ENCODE assay signal across 10 cellular contexts in the genomic region with DNA sequence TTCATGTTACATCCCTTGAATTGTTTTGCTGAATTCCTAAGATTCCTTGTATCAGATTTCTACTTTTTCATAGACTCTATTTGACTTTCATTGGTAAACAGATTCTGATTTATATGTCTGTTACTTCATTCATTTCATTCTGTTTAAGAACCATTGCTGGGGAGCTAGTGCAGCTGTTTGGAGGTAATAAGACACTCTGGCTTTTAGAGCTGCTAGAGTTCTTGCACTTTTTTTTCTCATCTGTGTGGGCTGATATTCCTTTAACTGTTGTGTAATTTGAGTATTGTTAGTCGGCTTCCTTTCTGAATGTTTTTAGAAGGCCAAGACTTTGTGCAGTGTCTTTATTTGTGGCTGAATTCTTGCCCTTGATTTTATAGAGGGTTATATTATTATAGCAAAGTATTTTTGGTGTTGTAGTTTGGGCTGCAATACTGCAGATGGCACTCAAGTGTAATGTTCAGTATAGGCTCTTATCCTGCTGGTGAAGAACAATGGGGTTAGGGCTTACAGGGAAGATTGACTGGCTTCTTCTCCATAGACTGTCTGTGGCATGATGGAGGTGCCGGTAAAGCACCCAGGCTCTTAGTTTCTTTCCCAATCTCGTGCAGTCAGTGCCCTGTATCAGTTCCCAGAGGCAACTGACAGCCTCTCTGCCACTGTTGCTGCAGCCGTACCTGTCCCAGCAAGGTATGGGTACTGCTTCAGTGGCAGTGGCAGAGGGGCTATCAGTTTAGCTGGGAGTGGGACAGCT.
DNase-seq lines count a peak whose midpoint lies in the region; ATAC-seq and TF ChIP-seq lines count a peak whose summit lies in the region.
"Had no signal": no experiment of that assay in that cellular context is flagged by ENCODE, and none has a peak within 500 bp of the region (broad histone marks: within the 10 kb centered on the region; RNA-seq: fewer than 3 reads in every experiment).

No MANE protein-coding gene starts in this region.

- H3K9me3 ChIP-seq in iPS DF 6.9 (ENCODE audit: control insufficient read depth, insufficient read depth, low read length), result no peaks in the 10 kb centered on the region
- peaks cover 4% of the 10 kb centered on the region for H3K9me3 ChIP-seq in right cardiac atrium (ENCODE audit: control insufficient read depth, low read length)
- H3K9me3 ChIP-seq: right lobe of liver had no signal

- H3K27me3 Mint-ChIP-seq in CD14-positive monocyte (ENCODE audit: low read depth in 3 of 3), result peaks cover 0 to 4% (median 2%) of the 10 kb centered on the region in 3 donors

- POLR2A ChIA-PET in RWPE1 (lab: Yijun Ruan, JAX; ENCODE audit: low non-redundant PET), result no interaction called here

- no peak overlapping the region for H3K4me3 Mint-ChIP-seq in CD14-positive monocyte

- H3K36me3 Mint-ChIP-seq in CD14-positive monocyte, result no peaks in the 10 kb centered on the region

- peaks cover 1 to 17% (median 2%) of the 10 kb centered on the region in 7 donors for H3K9me3 Mint-ChIP-seq in CD14-positive monocyte

- H3K4me3 ChIP-seq in iPS DF 6.9 (ENCODE audit: low read length) (no peak overlapping the region), right cardiac atrium (ENCODE audit: low read length) (no peak overlapping the region)
- H3K4me3 ChIP-seq: right lobe of liver, SK-N-MC had no signal

- no peaks in the 10 kb centered on the region for H3K27me3 ChIP-seq in iPS DF 6.9 (ENCODE audit: control insufficient read depth, insufficient read depth, low read length)
- no peaks in the 10 kb centered on the region for H3K27me3 ChIP-seq in right cardiac atrium (ENCODE audit: control insufficient read depth, insufficient read depth)
- H3K27me3 ChIP-seq: right lobe of liver had no signal

- no peaks in the 10 kb centered on the region for H3K36me3 ChIP-seq in iPS DF 6.9 (ENCODE audit: control insufficient read depth, insufficient read depth, low read length)
- H3K36me3 ChIP-seq: right lobe of liver had no signal

- WGBS in iPS DF 6.9 (ENCODE audit: insufficient coverage, insufficient read length), result no CpG with 5 or more reads among the region's 4 CpGs
- 63% methylated on average over 4 of the region's 4 CpGs for WGBS in right cardiac atrium

- H3K4me1 Mint-ChIP-seq in CD14-positive monocyte, result no peaks in the 10 kb centered on the region

- peak; percentile 31 for TF ChIP-seq CTCF in RWPE1 (conservative IDR thresholded peaks at IDR 0.05; ENCODE audit: low read depth)
- no peak for TF ChIP-seq CTCF in CD14-positive monocyte (IDR thresholded peaks at IDR 0.05)

- peak; percentile 34 for DNase-seq in DMS153 treated with DMSO at 0.1 percent for 48 hours (lab: John Stamatoyannopoulos, UW; ENCODE audit: unreplicated experiment)
- peak; percentile 51 for DNase-seq in HPDE6-E6E7 (ENCODE audit: extremely low spot score)
- peak; percentile 31 for DNase-seq in RWPE1 (ENCODE audit: low spot score)
- peak; percentile 22 for DNase-seq in iPS DF 6.9 (ENCODE audit: low read depth, low spot score)
- DNase-seq in CD14-positive monocyte (ENCODE audit: low spot score), result no peak
- no peak for DNase-seq in right cardiac atrium
- no peak for DNase-seq in NCI-H2029 (lab: John Stamatoyannopoulos, UW)
- DNase-seq: right lobe of liver had no signal

- H3K4me1 ChIP-seq in iPS DF 6.9 (ENCODE audit: control insufficient read depth, insufficient read depth, low read length), result no peaks in the 10 kb centered on the region
- no peaks in the 10 kb centered on the region for H3K4me1 ChIP-seq in right cardiac atrium (ENCODE audit: control insufficient read depth, insufficient read depth, low read length)
- H3K4me1 ChIP-seq: right lobe of liver had no signal

- H3K27ac ChIP-seq in RWPE1 (no peak overlapping the region), iPS DF 6.9 (ENCODE audit: low read length) (no peak overlapping the region), right cardiac atrium (ENCODE audit: low read length) (no peak overlapping the region)
- H3K27ac ChIP-seq: right lobe of liver, SK-N-MC had no signal

- no peak overlapping the region for H3K27ac Mint-ChIP-seq in CD14-positive monocyte

- ATAC-seq in GM21360 (IDR thresholded peaks at IDR 0.05; ENCODE audit: unreplicated experiment) (peak; percentile 87), right cardiac atrium (no peak)

- CTCF ChIA-PET in RWPE1 (lab: Yijun Ruan, JAX), result interaction anchor here (1.1 to 1.2 kb wide), 2 partner anchors 133 to 136 kb away, joined by 4 to 6 read pairs; no protein-coding TSS in a partner anchor

- intact Hi-C loops in CD14-positive monocyte (cut with micrococcal nuclease) (no loop called here), right cardiac atrium (cut with DNase I) (no loop called here)

Comparison
In these comparisons a context has a peak if more than half of its experiments do, and no peak if none do; other contexts are left out.
1. DNase-seq: peak in DMS153 treated with DMSO at 0.1 percent for 48 hours (single experiment), HPDE6-E6E7 (single experiment), RWPE1 (single experiment) and iPS DF 6.9 (single experiment); none in CD14-positive monocyte (single experiment), right cardiac atrium (0 of 3) and NCI-H2029 (single experiment).